In genomic region chr2:68379184-68379708, GRCh38 we compare ENCODE assay signal across 12 cellular contexts. TPM values are rescaled to one million over a fixed set of nuclear protein-coding genes. Genes with fewer than 3 reads are reported as not detected.
DNase-seq lines count a peak whose midpoint lies in the region; ATAC-seq and TF ChIP-seq lines count a peak whose summit lies in the region.
"Had no signal": no experiment of that assay in that cellular context is flagged by ENCODE, and none has a peak within 500 bp of the region (broad histone marks: within the 10 kb centered on the region; RNA-seq: fewer than 3 reads in every experiment).

No MANE protein-coding gene starts in this region.

- H3K27ac Mint-ChIP-seq in CD4-positive, CD25-positive, alpha-beta regulatory T cell = peak overlapping the region in 2 of 3 donors; percentile 51 to 79
- peak overlapping the region in 1 of 2 donors; percentile 1 for H3K27ac Mint-ChIP-seq in activated naive CD4-positive, alpha-beta T cell treated with anti-CD3 and anti-CD28 coated beads, Interleukin-2, amount 50 U/mL, for 72 hours
- H3K27ac Mint-ChIP-seq in GM23338 = no peak overlapping the region

- H3K27me3 Mint-ChIP-seq in CD4-positive, CD25-positive, alpha-beta regulatory T cell = no peaks in the 10 kb centered on the region
- H3K27me3 Mint-ChIP-seq in GM23338 (ENCODE audit: insufficient read depth, low read depth, poor library complexity) = peaks cover 2% of the 10 kb centered on the region

- ATAC-seq in CD4-positive, CD25-positive, alpha-beta regulatory T cell (ENCODE audit: low read depth in 2 of 2) = no peak
- ATAC-seq in GM18520 (IDR thresholded peaks at IDR 0.05; ENCODE audit: unreplicated experiment) = peak; percentile 37
- ATAC-seq in HG03066 (IDR thresholded peaks at IDR 0.05; ENCODE audit: low read depth, unreplicated experiment) = peak; percentile 55
- ATAC-seq in activated naive CD4-positive, alpha-beta T cell treated with anti-CD3 and anti-CD28 coated beads, Interleukin-2, amount 50 U/mL, for 72 hours = peak; percentile 79 to 97
- no peak for ATAC-seq in GM23338

- 0 out of 2 replicates have a peak, but pooled peaks cover 6% of the 10 kb centered on the region for H3K9me2 ChIP-seq in GM23338 (ENCODE audit: insufficient read depth)

- no peaks in the 10 kb centered on the region for H3K79me2 ChIP-seq in GM23338 (replicated peaks; ENCODE audit: insufficient read depth)

- no peaks in the 10 kb centered on the region for H4K20me1 ChIP-seq in GM23338 (replicated peaks; ENCODE audit: insufficient read depth)

- DNase-seq in CD4-positive, CD25-positive, alpha-beta regulatory T cell = peak in 1 of 3 donors; percentile 50
- DNase-seq in activated naive CD4-positive, alpha-beta T cell treated with anti-CD3 and anti-CD28 coated beads, Interleukin-2, amount 50 U/mL, for 72 hours (ENCODE audit: low spot score in 2 of 2) = peak in 1 of 2 donors; percentile 43
- DNase-seq in medulla oblongata (ENCODE audit: extremely low spot score) (no peak), GM23338 (ENCODE audit: low spot score) (no peak), EL (no peak), SIG-M5 (lab: John Stamatoyannopoulos, UW) (no peak)
- DNase-seq: activated effector memory CD4-positive, alpha-beta T cell treated with Interleukin-2 at 50 U/mL for 16 hours had no signal

- peak overlapping the region in 2 of 4 donors; percentile 18 to 22 for H3K4me3 Mint-ChIP-seq in CD4-positive, CD25-positive, alpha-beta regulatory T cell
- H3K4me3 Mint-ChIP-seq in GM23338 = no peak overlapping the region

- H3K9me3 ChIP-seq in CD4-positive, CD25-positive, alpha-beta regulatory T cell (ENCODE audit: control insufficient read depth in 2 of 2, low read length in 2 of 2) = no peaks in the 10 kb centered on the region

- H3K4me1 Mint-ChIP-seq in CD4-positive, CD25-positive, alpha-beta regulatory T cell = peaks cover 12 to 15% (median 15%) of the 10 kb centered on the region in 4 donors
- H3K4me1 Mint-ChIP-seq in GM23338 = no peaks in the 10 kb centered on the region

- no peak overlapping the region for H3K4me2 ChIP-seq in GM23338

- TF ChIP-seq CTCF in GM23338 (conservative IDR thresholded peaks at IDR 0.05; ENCODE audit: low read depth in 2 of 2) = no peak

- H2AFZ ChIP-seq in GM23338 = no peak overlapping the region

- peaks cover 0 to 4% (median 0%) of the 10 kb centered on the region in 7 donors for H3K9me3 Mint-ChIP-seq in CD4-positive, CD25-positive, alpha-beta regulatory T cell
- peaks cover 0 to 3% of the 10 kb centered on the region in 2 donors for H3K9me3 Mint-ChIP-seq in activated naive CD4-positive, alpha-beta T cell treated with anti-CD3 and anti-CD28 coated beads, Interleukin-2, amount 50 U/mL, for 72 hours
- H3K9me3 Mint-ChIP-seq in GM23338 = no peaks in the 10 kb centered on the region

- H3K27ac ChIP-seq in CD4-positive, CD25-positive, alpha-beta regulatory T cell (ENCODE audit: insufficient read depth, low read length, poor library complexity, severe bottlenecking) = peak overlapping the region; percentile 31
- no peak overlapping the region for H3K27ac ChIP-seq in GM23338 (ENCODE audit: low read depth)
- H3K27ac ChIP-seq: C4-2B, HL-60 had no signal

- no peaks in the 10 kb centered on the region for H3K27me3 ChIP-seq in CD4-positive, CD25-positive, alpha-beta regulatory T cell (ENCODE audit: control insufficient read depth, insufficient read depth, low read length)
- H3K27me3 ChIP-seq in GM23338 (ENCODE audit: insufficient read depth) = no peaks in the 10 kb centered on the region

- H3K36me3 Mint-ChIP-seq in CD4-positive, CD25-positive, alpha-beta regulatory T cell = no peaks in the 10 kb centered on the region
- H3K36me3 Mint-ChIP-seq in activated naive CD4-positive, alpha-beta T cell treated with anti-CD3 and anti-CD28 coated beads, Interleukin-2, amount 50 U/mL, for 72 hours = no peaks in the 10 kb centered on the region
- H3K36me3 Mint-ChIP-seq in GM23338 (ENCODE audit: low read depth) = no peaks in the 10 kb centered on the region

- no peaks in the 10 kb centered on the region for H3K36me3 ChIP-seq in CD4-positive, CD25-positive, alpha-beta regulatory T cell (ENCODE audit: control insufficient read depth, insufficient read depth, low read length)
- H3K36me3 ChIP-seq in GM23338 (ENCODE audit: insufficient read depth) = no peaks in the 10 kb centered on the region

- peaks cover 14% of the 10 kb centered on the region for H3K4me1 ChIP-seq in CD4-positive, CD25-positive, alpha-beta regulatory T cell (ENCODE audit: control insufficient read depth, insufficient read depth, low read length, poor library complexity, severe bottlenecking)
- no peaks in the 10 kb centered on the region for H3K4me1 ChIP-seq in GM23338 (ENCODE audit: insufficient read depth)

- no peaks in the 10 kb centered on the region for H3F3A ChIP-seq in GM23338 (replicated peaks; ENCODE audit: low read depth)

- H3K4me3 ChIP-seq in CD4-positive, CD25-positive, alpha-beta regulatory T cell (ENCODE audit: low read depth, low read length) = peak overlapping the region; percentile 27
- no peak overlapping the region for H3K4me3 ChIP-seq in GM23338

TF ChIP-seq in GM23338, 12 proteins besides CTCF, POLR2A, EP300 and RAD21:
- no peak for TF ChIP-seq ZNF462 (CRISPR knock-in tag; IDR thresholded peaks at IDR 0.05)

RNA-seq across cellular contexts. Expression of gene PLEK, which starts 14.2 kb away (rescaled TPM):
- total RNA-seq in CD4-positive, CD25-positive, alpha-beta regulatory T cell = 10.1 TPM
- polyA plus RNA-seq in CD4-positive, CD25-positive, alpha-beta regulatory T cell = 1 to 10 TPM; 2.2 to 8.7 (median 5.1) TPM
- 1 to 10 TPM in 1 of 2 donors, under 1 TPM in 1; 0.88 to 1.4 TPM for total RNA-seq in activated naive CD4-positive, alpha-beta T cell treated with anti-CD3 and anti-CD28 coated beads, Interleukin-2, amount 50 U/mL, for 72 hours
- not detected in 2 replicates for total RNA-seq in GM23338 (2014; rRNA removed; shearing (Covaris generic))
- 0.06 and 0.12 TPM in 2 replicates for polyA plus RNA-seq in GM23338 (2016; fragmentation: Nextera tagmentation; extraction: Ambion mirVana)
- total RNA-seq: H4 had no signal

RNA-seq across cellular contexts. Expression of gene CNRIP1, which starts 59.5 kb away (rescaled TPM):
- total RNA-seq in CD4-positive, CD25-positive, alpha-beta regulatory T cell = not detected
- polyA plus RNA-seq in CD4-positive, CD25-positive, alpha-beta regulatory T cell = under 1 TPM in 1 of 4 donors, not detected in 3; 0.22 TPM
- total RNA-seq in activated naive CD4-positive, alpha-beta T cell treated with anti-CD3 and anti-CD28 coated beads, Interleukin-2, amount 50 U/mL, for 72 hours = not detected
- 5.9 and 6.9 TPM in 2 replicates for total RNA-seq in GM23338 (2014; rRNA removed; shearing (Covaris generic))
- 5.2 and 5.9 TPM in 2 replicates for polyA plus RNA-seq in GM23338 (2016; fragmentation: Nextera tagmentation; extraction: Ambion mirVana)

Comparison
In these comparisons a context has a peak if more than half of its experiments do, and no peak if none do; other contexts are left out.
1. ATAC-seq: peak in GM18520 (single experiment), HG03066 (single experiment) and activated naive CD4-positive, alpha-beta T cell treated with anti-CD3 and anti-CD28 coated beads, Interleukin-2, amount 50 U/mL, for 72 hours (2 of 2); none in CD4-positive, CD25-positive, alpha-beta regulatory T cell (0 of 2) and GM23338 (single experiment).